ENCODE assay signal across 14 cellular contexts in genomic region chr18:3466872-3467271, GRCh38. TPM values are rescaled to one million over a fixed set of nuclear protein-coding genes. Genes with fewer than 3 reads are reported as not detected.
DNase-seq lines count a peak whose midpoint lies in the region; TF ChIP-seq lines count a peak whose summit lies in the region.
"Had no signal": no experiment of that assay in that cellular context is flagged by ENCODE, and none has a peak within 500 bp of the region (broad histone marks: within the 10 kb centered on the region; RNA-seq: fewer than 3 reads in every experiment).

No MANE protein-coding gene starts in this region.

- CTCF ChIA-PET in activated naive CD4-positive, alpha-beta T cell treated with anti-CD3 and anti-CD28 coated beads for 36 hours (lab: Charles Lee): interaction anchor here (1.0 to 2.9 kb wide), 8 partner anchors 11 to 304 kb away, joined by 3 to 16 read pairs (median 3); no protein-coding TSS in a partner anchor

- H3K4me3 Mint-ChIP-seq in activated naive CD4-positive, alpha-beta T cell treated with anti-CD3 and anti-CD28 coated beads for 36 hours: no peak overlapping the region
- no peak overlapping the region for H3K4me3 Mint-ChIP-seq in type B pancreatic cell

- no peaks in the 10 kb centered on the region for H3K4me1 ChIP-seq in prostate gland (replicated peaks)

- peak overlapping the region; percentile 5 for H3K27ac Mint-ChIP-seq in activated naive CD4-positive, alpha-beta T cell treated with anti-CD3 and anti-CD28 coated beads for 36 hours
- peak overlapping the region; percentile 37 for H3K27ac Mint-ChIP-seq in type B pancreatic cell

- no peak for TF ChIP-seq CTCF in type B pancreatic cell (conservative IDR thresholded peaks at IDR 0.05)
- TF ChIP-seq CTCF in prostate gland (IDR thresholded peaks at IDR 0.05): no peak

- H3K9me3 ChIP-seq in prostate gland: no peaks in the 10 kb centered on the region

- no peak for TF ChIP-seq POLR2A in prostate gland (IDR thresholded peaks at IDR 0.05)

- 60% methylated on average over 2 of the region's 2 CpGs for WGBS in prostate gland

- H3K9me3 Mint-ChIP-seq in activated naive CD4-positive, alpha-beta T cell treated with anti-CD3 and anti-CD28 coated beads for 36 hours: no peaks in the 10 kb centered on the region
- H3K9me3 Mint-ChIP-seq in type B pancreatic cell: no peaks in the 10 kb centered on the region

- intact Hi-C loops in activated naive CD4-positive, alpha-beta T cell treated with anti-CD3 and anti-CD28 coated beads for 36 hours (cut with micrococcal nuclease): no loop called here
- intact Hi-C loops in prostate gland (cut with DNase I): no loop called here

- H3K27me3 Mint-ChIP-seq in activated naive CD4-positive, alpha-beta T cell treated with anti-CD3 and anti-CD28 coated beads for 36 hours (ENCODE audit: low read depth): no peaks in the 10 kb centered on the region
- H3K27me3 Mint-ChIP-seq in type B pancreatic cell: no peaks in the 10 kb centered on the region

- no peak overlapping the region for H3K27ac ChIP-seq in prostate gland

- peak; percentile 51 for DNase-seq in activated naive CD4-positive, alpha-beta T cell treated with anti-CD3 and anti-CD28 coated beads for 36 hours
- DNase-seq in activated naive CD4-positive, alpha-beta T cell treated with Interleukin-2 at 50 U/mL for 16 hours: no peak
- DNase-seq in T follicular helper cell (ENCODE audit: low read depth): peak; percentile 3
- peak; percentile 31 for DNase-seq in iPS-NIHi7 (ENCODE audit: extremely low spot score)
- DNase-seq in type B pancreatic cell (ENCODE audit: extremely low spot score, unreplicated experiment): no peak
- no peak for DNase-seq in NCI-H2029 treated with DMSO at 0.1 percent for 48 hours (lab: John Stamatoyannopoulos, UW)
- no peak for DNase-seq in SIG-M5 (lab: John Stamatoyannopoulos, UW)
- no peak for DNase-seq in prostate gland (ENCODE audit: low spot score)
- DNase-seq: aorta, glutamatergic neuron, NCI-H1105 treated with DMSO at 0.1 percent for 48 hours, NCI-H510A, occipital lobe had no signal

- H3K4me1 Mint-ChIP-seq in activated naive CD4-positive, alpha-beta T cell treated with anti-CD3 and anti-CD28 coated beads for 36 hours (ENCODE audit: low read depth): peaks cover 29% of the 10 kb centered on the region
- peaks cover 32% of the 10 kb centered on the region for H3K4me1 Mint-ChIP-seq in type B pancreatic cell (ENCODE audit: unreplicated experiment)

- peaks cover 7% of the 10 kb centered on the region for H3K36me3 Mint-ChIP-seq in activated naive CD4-positive, alpha-beta T cell treated with anti-CD3 and anti-CD28 coated beads for 36 hours (ENCODE audit: low read depth)
- H3K36me3 Mint-ChIP-seq in type B pancreatic cell: peaks cover 8% of the 10 kb centered on the region

- H3K27me3 ChIP-seq in prostate gland (replicated peaks; ENCODE audit: insufficient read depth): no peaks in the 10 kb centered on the region

- no peak overlapping the region for H3K4me3 ChIP-seq in prostate gland
- H3K4me3 ChIP-seq: GM12878 had no signal

- no peaks in the 10 kb centered on the region for H3K36me3 ChIP-seq in prostate gland

RNA-seq across cellular contexts. Expression of gene TGIF1, which starts 16.9 kb away (rescaled TPM):
- total RNA-seq in activated naive CD4-positive, alpha-beta T cell treated with anti-CD3 and anti-CD28 coated beads for 36 hours: 10 to 100 TPM; 23.7 to 24.1 TPM
- total RNA-seq in type B pancreatic cell (ENCODE audit: low replicate concordance) (80.7 and 111 TPM in 2 replicates), prostate gland (100 to 1,000 TPM; 124 to 151 TPM)

Comparison
In these comparisons a context has a peak if more than half of its experiments do, and no peak if none do; other contexts are left out.
1. DNase-seq: peak in activated naive CD4-positive, alpha-beta T cell treated with anti-CD3 and anti-CD28 coated beads for 36 hours (single experiment), T follicular helper cell (single experiment) and iPS-NIHi7 (single experiment); none in activated naive CD4-positive, alpha-beta T cell treated with Interleukin-2 at 50 U/mL for 16 hours (single experiment), type B pancreatic cell (single experiment), NCI-H2029 treated with DMSO at 0.1 percent for 48 hours (single experiment), SIG-M5 (single experiment) and prostate gland (single experiment).